10 cellular contexts compared by ENCODE assay signal in genomic region chr22:26658161-26658560, GRCh38. TPM values are rescaled to one million over a fixed set of nuclear protein-coding genes. Genes with fewer than 3 reads are reported as not detected.
A peak's percentile ranks its signal among the peaks of the same experiment; 100 is the strongest.
DNase-seq lines count a peak whose midpoint lies in the region; TF ChIP-seq lines count a peak whose summit lies in the region.
"Had no signal": no experiment of that assay in that cellular context is flagged by ENCODE, and none has a peak within 500 bp of the region (broad histone marks: within the 10 kb centered on the region; RNA-seq: fewer than 3 reads in every experiment).

No MANE protein-coding gene starts in this region.

- H3K4me3 ChIP-seq in foreskin fibroblast (ENCODE audit: low read depth in 1 of 2, low read length in 2 of 2) (peak overlapping the region; percentile 47 to 70), suprapubic skin (peak overlapping the region; percentile 44)

- no peaks in the 10 kb centered on the region for H3K36me3 Mint-ChIP-seq in T-helper 2 cell treated with Interferon-gamma antibody and Interleukin-4, amounts not matched to agents 5 μg/mL and 100 μg/mL, for 36 hours (ENCODE audit: low read depth)

- no peak overlapping the region for H3K27ac ChIP-seq in suprapubic skin

- no peaks in the 10 kb centered on the region for H3K9me3 Mint-ChIP-seq in T-helper 2 cell treated with Interferon-gamma antibody and Interleukin-4, amounts not matched to agents 5 μg/mL and 100 μg/mL, for 36 hours

- no peaks in the 10 kb centered on the region for H3K9me3 ChIP-seq in suprapubic skin

- no peak for TF ChIP-seq EP300 in suprapubic skin (IDR thresholded peaks at IDR 0.05)

- H3K27ac Mint-ChIP-seq in T-helper 2 cell treated with Interferon-gamma antibody and Interleukin-4, amounts not matched to agents 5 μg/mL and 100 μg/mL, for 36 hours = peak overlapping the region; percentile 81

- peaks cover 27% of the 10 kb centered on the region for H3K4me1 Mint-ChIP-seq in T-helper 2 cell treated with Interferon-gamma antibody and Interleukin-4, amounts not matched to agents 5 μg/mL and 100 μg/mL, for 36 hours (ENCODE audit: low read depth)

- peak overlapping the region; percentile 87 for H3K4me3 Mint-ChIP-seq in T-helper 2 cell treated with Interferon-gamma antibody and Interleukin-4, amounts not matched to agents 5 μg/mL and 100 μg/mL, for 36 hours

- peaks cover 44% of the 10 kb centered on the region for H3K27me3 ChIP-seq in suprapubic skin

- H3K4me1 ChIP-seq in suprapubic skin = peaks cover 25% of the 10 kb centered on the region

- H3K27me3 Mint-ChIP-seq in T-helper 2 cell treated with Interferon-gamma antibody and Interleukin-4, amounts not matched to agents 5 μg/mL and 100 μg/mL, for 36 hours (ENCODE audit: low read depth) = peaks cover 19% of the 10 kb centered on the region

- peak; percentile 2 for DNase-seq in activated effector memory CD4-positive, alpha-beta T cell treated with Interleukin-2 at 50 U/mL for 16 hours
- no peak for DNase-seq in activated effector memory CD4-positive, alpha-beta T cell treated with anti-CD3 and anti-CD28 coated beads, Interleukin-2, amount 50 U/mL, for 16 hours
- no peak for DNase-seq in T-helper 2 cell treated with Interferon-gamma antibody and Interleukin-4, amounts not matched to agents 5 μg/mL and 100 μg/mL, for 36 hours (ENCODE audit: low spot score)
- no peak for DNase-seq in foreskin fibroblast
- no peak for DNase-seq in suprapubic skin (ENCODE audit: low spot score in 2 of 2)
- no peak for DNase-seq in SIG-M5 treated with dmso at 0.1 percent for 504 hours (lab: John Stamatoyannopoulos, UW; ENCODE audit: unreplicated experiment)
- no peak for DNase-seq in D341Med (ENCODE audit: low spot score)
- DNase-seq in AML-193 (lab: John Stamatoyannopoulos, UW) = no peak

- no peak for TF ChIP-seq CTCF in foreskin fibroblast (IDR thresholded peaks at IDR 0.05; ENCODE audit: low read depth, low read length)
- TF ChIP-seq CTCF in suprapubic skin (IDR thresholded peaks at IDR 0.05) = no peak

- 8% methylated on average over 11 of the region's 11 CpGs for WGBS in suprapubic skin

- no peak for TF ChIP-seq POLR2A in suprapubic skin (IDR thresholded peaks at IDR 0.05)

- no peaks in the 10 kb centered on the region for H3K36me3 ChIP-seq in suprapubic skin

RNA-seq across cellular contexts. Expression of gene MIAT, which starts 0.8 kb away (rescaled TPM):
- total RNA-seq in suprapubic skin = 1 to 10 TPM in 2 of 4 donors, under 1 TPM in 2; 0.72 to 7.6 (median 1.1) TPM

RNA-seq across cellular contexts. Expression of gene CRYBA4, which starts 36.4 kb away (rescaled TPM):
- not detected for total RNA-seq in suprapubic skin
- total RNA-seq: activated CD8-positive, alpha-beta memory T cell treated with anti-CD3 and anti-CD28 coated beads for 36 hours; lung microvascular endothelial cell had no signal

RNA-seq across cellular contexts. Expression of gene CRYBB1, which starts 40.3 kb away (rescaled TPM):
- not detected for total RNA-seq in suprapubic skin
- total RNA-seq: activated CD8-positive, alpha-beta memory T cell treated with anti-CD3 and anti-CD28 coated beads for 36 hours had no signal
